In the genomic region with DNA sequence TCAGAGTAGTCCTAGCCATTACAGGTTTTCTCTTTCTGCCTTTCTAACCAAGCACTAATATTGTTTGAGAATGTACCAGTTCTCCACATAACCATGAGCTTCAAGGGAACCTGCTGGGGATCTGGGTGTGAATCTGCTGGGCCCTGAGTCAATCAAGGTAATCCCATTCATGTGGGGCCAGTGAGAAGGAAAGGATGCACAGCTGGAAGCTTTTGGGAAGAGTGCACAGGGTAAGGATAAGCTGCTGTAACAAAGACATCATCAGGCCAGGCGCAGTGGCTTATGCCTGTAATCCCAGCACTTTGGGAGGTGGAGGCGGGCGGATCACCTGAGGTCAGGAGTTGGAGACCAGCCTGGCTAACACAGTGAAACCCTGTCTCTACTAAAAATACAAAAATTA, we compare ENCODE assay signal across 20 cellular contexts. TPM values are rescaled to one million over a fixed set of nuclear protein-coding genes. Genes with fewer than 3 reads are reported as not detected.
"Had no signal": no experiment of that assay in that cellular context is flagged by ENCODE, and none has a peak within 500 bp of the region (broad histone marks: within the 10 kb centered on the region; RNA-seq: fewer than 3 reads in every experiment).

No MANE protein-coding gene starts in this region.

RNA-seq across cellular contexts. Expression of a gene that starts 4.5 kb away (rescaled TPM):
- total RNA-seq: dermis blood vessel endothelial cell, dorsolateral prefrontal cortex, endodermal cell, esophagus mucosa, esophagus squamous epithelium, gastrocnemius medialis, glomerular endothelial cell, heart right ventricle, kidney epithelial cell, left cardiac atrium, left lung, left ventricle myocardium superior, lower leg skin, lower lobe of right lung, lung microvascular endothelial cell, mesenteric fat pad, mesothelial cell of epicardium, mucosa of descending colon, myocyte had no signal
- polyA plus RNA-seq: heart right ventricle, keratinocyte had no signal

RNA-seq across cellular contexts. Expression of a gene that starts 7.9 kb away (rescaled TPM):
- total RNA-seq: dermis blood vessel endothelial cell, dorsolateral prefrontal cortex, endodermal cell, esophagus mucosa, esophagus squamous epithelium, gastrocnemius medialis, glomerular endothelial cell, heart right ventricle, kidney epithelial cell, left cardiac atrium, left lung, left ventricle myocardium superior, lower leg skin, lower lobe of right lung, lung microvascular endothelial cell, mesenteric fat pad, mesothelial cell of epicardium, mucosa of descending colon, myocyte had no signal
- polyA plus RNA-seq: heart right ventricle, keratinocyte had no signal

RNA-seq across cellular contexts. Expression of a gene that starts 34.9 kb away (rescaled TPM):
- total RNA-seq: dermis blood vessel endothelial cell, dorsolateral prefrontal cortex, endodermal cell, esophagus mucosa, esophagus squamous epithelium, gastrocnemius medialis, glomerular endothelial cell, heart right ventricle, kidney epithelial cell, left cardiac atrium, left lung, left ventricle myocardium superior, lower leg skin, lower lobe of right lung, lung microvascular endothelial cell, mesenteric fat pad, mesothelial cell of epicardium, mucosa of descending colon, myocyte had no signal
- polyA plus RNA-seq: heart right ventricle, keratinocyte had no signal

RNA-seq across cellular contexts. Expression of a gene that starts 45.8 kb away (rescaled TPM):
- total RNA-seq: dermis blood vessel endothelial cell, dorsolateral prefrontal cortex, endodermal cell, esophagus mucosa, esophagus squamous epithelium, gastrocnemius medialis, glomerular endothelial cell, heart right ventricle, kidney epithelial cell, left cardiac atrium, left lung, left ventricle myocardium superior, lower leg skin, lower lobe of right lung, lung microvascular endothelial cell, mesenteric fat pad, mesothelial cell of epicardium, mucosa of descending colon, myocyte had no signal
- polyA plus RNA-seq: heart right ventricle, keratinocyte had no signal
